In genomic region chr17:3857261-3858105, GRCh38 we compare ENCODE assay signal across 22 cellular contexts. TPM values are rescaled to one million over a fixed set of nuclear protein-coding genes. Genes with fewer than 3 reads are reported as not detected.
"Had no signal": no experiment of that assay in that cellular context is flagged by ENCODE, and none has a peak within 500 bp of the region (broad histone marks: within the 10 kb centered on the region; RNA-seq: fewer than 3 reads in every experiment).

No MANE protein-coding gene starts in this region.

- H3K36me3 Mint-ChIP-seq: activated naive CD4-positive, alpha-beta T cell treated with anti-CD3 and anti-CD28 coated beads, Interleukin-2, amount 50 U/mL, for 72 hours; type B pancreatic cell had no signal

- DNase-seq: activated CD4-positive, alpha-beta T cell treated with anti-CD3 and anti-CD28 coated beads for 36 hours; activated CD4-positive, alpha-beta T cell treated with anti-CD3 and anti-CD28 coated beads, Interleukin-2, amount 50 U/mL, for 48 hours; activated gamma-delta T cell treated with Interleukin-2 at 50 U/mL for 16 hours; adrenal gland; effector memory CD8-positive, alpha-beta T cell; left lung; midbrain; nucleus accumbens; stimulated activated CD4-positive, alpha-beta T cell treated with anti-CD3 and anti-CD28 coated beads, Interleukin-4, amount 100 ng/mL, for 4 hours; stimulated activated naive CD4-positive, alpha-beta T cell; SW 1271 had no signal

- H3K4me1 Mint-ChIP-seq: activated CD4-positive, alpha-beta T cell treated with anti-CD3 and anti-CD28 coated beads for 36 hours; nephron had no signal

- H3K9me3 Mint-ChIP-seq: activated naive CD4-positive, alpha-beta T cell treated with anti-CD3 and anti-CD28 coated beads, Interleukin-2, amount 50 U/mL, for 72 hours; effector memory CD8-positive, alpha-beta T cell; nephron; type B pancreatic cell had no signal

- H3K9me3 ChIP-seq: adrenal gland, left lung, SJSA1 had no signal

- H3K27ac Mint-ChIP-seq: activated CD4-positive, alpha-beta T cell treated with anti-CD3 and anti-CD28 coated beads for 36 hours; activated naive CD4-positive, alpha-beta T cell treated with anti-CD3 and anti-CD28 coated beads, Interleukin-2, amount 50 U/mL, for 72 hours; effector memory CD8-positive, alpha-beta T cell; nephron; type B pancreatic cell had no signal

- H3K27me3 ChIP-seq: adrenal gland, left lung, SJSA1 had no signal

- H3K4me3 ChIP-seq: adrenal gland, left lung, SJSA1 had no signal

- H3K27me3 Mint-ChIP-seq: type B pancreatic cell had no signal

- H3K4me1 ChIP-seq: adrenal gland, left lung, SJSA1 had no signal

- H3K27ac ChIP-seq: adrenal gland, epithelial cell of prostate, left lung, SJSA1 had no signal

- ATAC-seq: activated CD4-positive, alpha-beta T cell treated with anti-CD3 and anti-CD28 coated beads for 36 hours; activated naive CD4-positive, alpha-beta T cell treated with anti-CD3 and anti-CD28 coated beads, Interleukin-2, amount 50 U/mL, for 72 hours; effector memory CD8-positive, alpha-beta T cell; left lung; sciatic nerve had no signal

- H3K4me3 Mint-ChIP-seq: activated CD4-positive, alpha-beta T cell treated with anti-CD3 and anti-CD28 coated beads for 36 hours; effector memory CD8-positive, alpha-beta T cell; nephron; type B pancreatic cell had no signal

RNA-seq across cellular contexts. Expression of gene P2RX1, which starts 58.8 kb away (rescaled TPM):
- total RNA-seq: dermis microvascular lymphatic vessel endothelial cell, frontal cortex, kidney epithelial cell, lung microvascular endothelial cell, pulmonary artery endothelial cell had no signal
